19 cellular contexts compared by ENCODE assay signal in the genomic region with DNA sequence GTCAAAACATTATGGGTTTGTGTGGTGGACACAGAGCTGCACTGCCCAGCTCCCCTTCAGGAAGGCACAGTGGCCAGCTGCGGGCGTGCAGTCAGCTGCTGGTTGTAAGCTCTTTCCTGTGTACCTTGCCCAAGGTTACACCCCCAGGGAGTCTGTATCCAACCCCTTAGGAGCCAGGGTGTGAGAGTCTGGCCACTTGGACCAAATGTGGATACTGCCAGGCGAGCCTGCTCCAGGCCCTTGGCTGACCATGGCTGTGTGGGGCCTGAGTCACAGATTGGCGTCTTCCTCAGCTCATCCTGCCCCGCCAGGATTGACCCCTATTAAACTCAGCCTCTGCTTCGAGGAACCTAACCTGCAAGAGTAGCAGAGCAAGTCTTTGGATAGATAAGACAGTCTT. TPM values are rescaled to one million over a fixed set of nuclear protein-coding genes. Genes with fewer than 3 reads are reported as not detected.
DNase-seq lines count a peak whose midpoint lies in the region; ATAC-seq, FAIRE-seq and TF ChIP-seq lines count a peak whose summit lies in the region.
"Had no signal": no experiment of that assay in that cellular context is flagged by ENCODE, and none has a peak within 500 bp of the region (broad histone marks: within the 10 kb centered on the region; RNA-seq: fewer than 3 reads in every experiment).

No MANE protein-coding gene starts in this region.

- no peak overlapping the region for H2BK20ac ChIP-seq in H1 (ENCODE audit: low read length)

- H2AFZ ChIP-seq in H1 (ENCODE audit: low read length), result 0 out of 2 replicates have a peak overlapping the region, but pooled peaks have one; percentile 68

- intact Hi-C loops in spleen (cut with DNase I; ENCODE audit: low total_unique reads), result no loop called here

- H3K27me3 ChIP-seq in H1 (replicated peaks in 1 of 4; ENCODE audit: control insufficient read depth in 3 of 4, extremely low read depth in 1 of 4, insufficient read depth in 3 of 4, low read length in 3 of 4), result no peaks in the 10 kb centered on the region; a peak in 2 of 7 replicates
- no peaks in the 10 kb centered on the region for H3K27me3 ChIP-seq in spleen (replicated peaks in 1 of 7)
- H3K27me3 ChIP-seq: right lobe of liver had no signal

- H3K79me2 ChIP-seq in H1 (ENCODE audit: control insufficient read depth in 1 of 2, insufficient read depth in 2 of 2, low read length in 2 of 2), result no peaks in the 10 kb centered on the region

- H3K9ac ChIP-seq in H1 (replicated peaks in 1 of 4; ENCODE audit: extremely low read depth in 1 of 4, low read depth in 3 of 4, low read length in 3 of 4), result no peak overlapping the region

- no peak overlapping the region for H2BK5ac ChIP-seq in H1 (ENCODE audit: low read depth, low read length)

- 0 out of 3 replicates have a peak overlapping the region, but pooled peaks have one; percentile 33 for H3K4me2 ChIP-seq in A549
- H3K4me2 ChIP-seq in H1 (ENCODE audit: insufficient read depth in 1 of 2, low read depth in 2 of 2, low read length in 2 of 2), result no peak overlapping the region

- POLR2A ChIA-PET in A549 (lab: Yijun Ruan, JAX) (no interaction called here), H1 (lab: Charles Lee; ENCODE audit: partially characterized antibody) (interaction anchor here (0.8 kb wide), 1 partner anchor 10 kb away, joined by 3 read pairs; no protein-coding TSS in a partner anchor)

- no peak overlapping the region for H4K8ac ChIP-seq in H1 (ENCODE audit: extremely low read depth, insufficient read depth, low read length)

- DNase-seq in A549 (ENCODE audit: low read depth in 1 of 2, low spot score in 1 of 2), result no peak
- peak; percentile 81 for DNase-seq in M059J (ENCODE audit: low read depth)
- no peak for DNase-seq in H1 (ENCODE audit: low read depth in 1 of 2, low spot score in 2 of 2)
- peak; percentile 47 for DNase-seq in myocyte (ENCODE audit: low read depth)
- DNase-seq in RPMI8226, result no peak
- DNase-seq in inferior parietal cortex (ENCODE audit: extremely low spot score), result no peak
- no peak for DNase-seq in spleen
- no peak for DNase-seq in T1000 (lab: John Stamatoyannopoulos, UW)
- DNase-seq: activated CD4-positive, alpha-beta T cell treated with anti-CD3 and anti-CD28 coated beads, Interleukin-2, amount 10 ng/mL, durations not matched to agents 24 days and 14 days; activated naive CD8-positive, alpha-beta T cell treated with anti-CD3 and anti-CD28 coated beads, Interleukin-2, amount 10 ng/mL, durations not matched to agents 7 days and 5 days; activated T-cell treated with anti-CD3 and anti-CD28 coated beads, Interleukin-2, amount 50 U/mL, for 24 hours; Caco-2; hippocampal formation; left ventricle myocardium superior; NCI-H187; NCI-H748 treated with DMSO at 0.1 percent for 48 hours; right lobe of liver; stimulated activated CD4-positive, alpha-beta T cell treated with anti-CD3 and anti-CD28 coated beads, Interleukin-4, amount 100 ng/mL, for 4 hours had no signal

- no peaks in the 10 kb centered on the region for H4K20me1 ChIP-seq in H1 (replicated peaks in 1 of 2; ENCODE audit: control insufficient read depth in 1 of 2, insufficient read depth in 2 of 2, low read length in 2 of 2)

- TF ChIP-seq CTCF in A549 (IDR thresholded peaks at IDR 0.05) (no peak), H1 (IDR thresholded peaks at IDR 0.05; ENCODE audit: control extremely low read depth in 1 of 3, insufficient read depth in 1 of 3, low read depth in 1 of 3, low read length in 3 of 3) (no peak), spleen (IDR thresholded peaks at IDR 0.05 in 8 of 11, conservative IDR thresholded peaks at IDR 0.05 in 3 of 11) (no peak)

- no peaks in the 10 kb centered on the region for H3K79me1 ChIP-seq in H1 (ENCODE audit: low read depth, low read length)

- no peak overlapping the region for H4K5ac ChIP-seq in H1 (ENCODE audit: insufficient read length, low read depth, low read length)

- CTCF ChIA-PET in A549 (lab: Yijun Ruan, JAX), result interaction anchor here (0.9 to 1.2 kb wide), 2 partner anchors 12 to 451 kb away, joined by 3 read pairs; no protein-coding TSS in a partner anchor
- CTCF ChIA-PET in H1 (lab: Charles Lee; ENCODE audit: partially characterized antibody), result interaction anchor here (0.9 to 1.2 kb wide), 3 partner anchors 14 to 451 kb away, joined by 5 to 6 read pairs (median 6); no protein-coding TSS in a partner anchor

- 84% methylated on average over 5 of the region's 6 CpGs for WGBS in A549 (ENCODE audit: missing lambda C conversion rate)
- WGBS in H1 (ENCODE audit: extremely low coverage in 1 of 2, insufficient coverage in 1 of 2, insufficient read length in 1 of 2, insufficient replicate concordance in 2 of 2, low coverage in 1 of 2, low lambda C conversion rate in 2 of 2, missing lambda C conversion rate in 1 of 2), 2 experiments, result 84% methylated on average over 6 of the region's 6 CpGs; no CpG with 5 or more reads in 1 of the 2 experiments
- WGBS in spleen, 5 donors, result 67 to 77% (median 72%) methylated on average over 3 to 6 of the region's 6 CpGs

- no peak overlapping the region for H3K4me3 ChIP-seq in A549
- H3K4me3 ChIP-seq in H1 (ENCODE audit: extremely low read depth in 1 of 4, insufficient read depth in 2 of 4, low read depth in 3 of 4, low read length in 4 of 4), result no peak overlapping the region
- H3K4me3 ChIP-seq in spleen, result no peak overlapping the region
- H3K4me3 ChIP-seq: right lobe of liver had no signal

- H3K14ac ChIP-seq in H1 (ENCODE audit: insufficient read length), result no peak overlapping the region

- H3K4me1 ChIP-seq in A549 (peaks cover 12% of the 10 kb centered on the region), H1 (replicated peaks in 1 of 4; ENCODE audit: control insufficient read depth in 3 of 4, insufficient read depth in 4 of 4, low read length in 3 of 4) (peaks cover 0 to 2% (median 0%) of the 10 kb centered on the region in 4 experiments; a peak in 1 of 7 replicates), spleen (peaks cover 0 to 3% (median 0%) of the 10 kb centered on the region in 6 donors)

- no peak overlapping the region for H3K56ac ChIP-seq in H1 (replicated peaks; ENCODE audit: insufficient read length, low read depth, low read length)

- peak overlapping the region; percentile 55 to 59; a peak in 4 of 6 replicates for H3K27ac ChIP-seq in A549
- no peak overlapping the region for H3K27ac ChIP-seq in H1 (ENCODE audit: low read depth, low read length)
- no peak overlapping the region for H3K27ac ChIP-seq in spleen
- H3K27ac ChIP-seq: right lobe of liver had no signal

- TF ChIP-seq RAD21 in A549 (conservative IDR thresholded peaks at IDR 0.05 in 1 of 2, IDR thresholded peaks at IDR 0.05 in 1 of 2) (no peak), H1 (IDR thresholded peaks at IDR 0.05 in 1 of 2, conservative IDR thresholded peaks at IDR 0.05 in 1 of 2; ENCODE audit: low read depth in 2 of 2, low read length in 2 of 2) (no peak)

- no peak overlapping the region for H3K23ac ChIP-seq in H1 (ENCODE audit: insufficient read length)

- no peaks in the 10 kb centered on the region for H3K9me3 ChIP-seq in A549
- H3K9me3 ChIP-seq in H1 (ENCODE audit: insufficient read depth in 2 of 2, low read depth in 1 of 2, low read length in 1 of 2), result peaks cover 7 to 10% of the 10 kb centered on the region in 2 experiments; a peak in 3 of 4 replicates
- H3K9me3 ChIP-seq in spleen, result peaks cover 0 to 18% (median 9%) of the 10 kb centered on the region in 8 donors
- H3K9me3 ChIP-seq: Caco-2, right lobe of liver had no signal

- H3K23me2 ChIP-seq in H1 (ENCODE audit: low read depth, low read length), result no peaks in the 10 kb centered on the region

- H4K91ac ChIP-seq in H1 (replicated peaks; ENCODE audit: insufficient read length, low read length), result no peak overlapping the region

- H2BK12ac ChIP-seq in H1 (ENCODE audit: low read depth, low read length), result no peak overlapping the region

- H3K18ac ChIP-seq in H1 (ENCODE audit: extremely low read depth, low read length), result no peak overlapping the region

- H2BK120ac ChIP-seq in H1 (replicated peaks; ENCODE audit: low read depth, low read length), result no peak overlapping the region

- ATAC-seq in A549, result peak; percentile 31 to 56; a peak in 4 of 6 replicates
- ATAC-seq: left ventricle myocardium superior had no signal

- TF ChIP-seq POLR2A in A549 (IDR thresholded peaks at IDR 0.05; ENCODE audit: low read length) (no peak), H1 (IDR thresholded peaks at IDR 0.05; ENCODE audit: control extremely low read depth in 1 of 2, low read depth in 2 of 2, low read length in 2 of 2) (no peak), spleen (IDR thresholded peaks at IDR 0.05) (no peak)

- no peak for TF ChIP-seq EP300 in A549 (IDR thresholded peaks at IDR 0.05)
- no peak for TF ChIP-seq EP300 in H1 (IDR thresholded peaks at IDR 0.05; ENCODE audit: borderline replicate concordance in 1 of 2, low read depth in 2 of 2, low read length in 2 of 2)

- H3K4ac ChIP-seq in H1 (replicated peaks; ENCODE audit: insufficient read length, low read depth, low read length), result no peak overlapping the region

- H3K36me3 ChIP-seq in H1 (ENCODE audit: control insufficient read depth in 2 of 4, insufficient read depth in 4 of 4, low read length in 3 of 4) (no peaks in the 10 kb centered on the region), spleen (no peaks in the 10 kb centered on the region)
- H3K36me3 ChIP-seq: right lobe of liver had no signal

- no peak overlapping the region for H2BK15ac ChIP-seq in H1 (ENCODE audit: low read length)

- FAIRE-seq in A549 (lab: Jason Lieb, UNC) (no peak), H1 (lab: Jason Lieb, UNC) (no peak)
- FAIRE-seq: H54 had no signal

- no peak overlapping the region for H2AK5ac ChIP-seq in H1 (ENCODE audit: low read depth, low read length)

TF ChIP-seq in H1, 55 proteins besides CTCF, POLR2A, EP300 and RAD21 (continues in another document):
- TF ChIP-seq YY1 (IDR thresholded peaks at IDR 0.05; ENCODE audit: low read depth, low read length), result no peak

RNA-seq across cellular contexts. Expression of gene ABHD5, which starts 56.9 kb away (rescaled TPM):
- polyA plus RNA-seq in A549 (2011; rRNA removed) (17.3 and 17.8 TPM in 2 replicates), A549 (2017; fragmentation: RNase III; extraction: RNeasy Plus Mini Kit Qiagen cat#74134 plus additional on column Dnase treatment) (16.2 to 16.6 TPM (median 16.4 TPM) in 3 replicates), H1 (2011; rRNA removed) (4.8 and 10.5 TPM in 2 replicates), spleen (1 to 10 TPM; 2.6 to 6.0 (median 4.2) TPM)
- 8.2 and 8.9 TPM in 2 replicates for polyA plus RNA-seq in A549 (2012; cell fraction: cytosol; rRNA removed)
- polyA plus RNA-seq in A549 (2012; cell fraction: nucleus; rRNA removed), result 4.3 and 7.7 TPM in 2 replicates
- polyA minus RNA-seq in A549 (2011; rRNA and poly(A)+ RNA removed), result 12.0 and 12.4 TPM in 2 replicates
- total RNA-seq in M059J (2014; rRNA removed; shearing (Covaris generic)), result 22.2 and 27.7 TPM in 2 replicates
- 16.4 and 17.9 TPM in 2 replicates for total RNA-seq in H1 (2021; fragmentation: NEBNext Ultra II Directional; extraction: Animal tissue kit (Norgen Biotek cat#: 25700))
- polyA plus RNA-seq in H1 (2011; cell fraction: cytosol; rRNA removed), result 9.6 TPM
- polyA plus RNA-seq in H1 (2011; cell fraction: nucleus; rRNA removed), result 5.4 TPM
- polyA plus RNA-seq in H1 (2012, experiment 1 of 2), result 13.6 to 20.7 TPM (median 16.6 TPM) in 4 replicates
- 2.8 TPM for polyA plus RNA-seq in H1 (2012, experiment 2 of 2)
- polyA plus RNA-seq in H1 (2013, experiment 1 of 2), result 8.1 TPM
- 7.6 TPM for polyA plus RNA-seq in H1 (2013, experiment 2 of 2)
- 16.2 and 29.8 TPM in 2 replicates for polyA minus RNA-seq in H1 (2011; rRNA and poly(A)+ RNA removed)
- 9.0 TPM for polyA minus RNA-seq in H1 (2011; cell fraction: cytosol; rRNA and poly(A)+ RNA removed)
- polyA minus RNA-seq in H1 (2011; cell fraction: nucleus; rRNA and poly(A)+ RNA removed), result 20.3 TPM
- total RNA-seq in myocyte (26.9 and 28.3 TPM in 2 replicates), spleen (10 to 100 TPM; 14.4 to 44.8 (median 26.2) TPM)
- 17.0 TPM for polyA plus RNA-seq in myocyte (2012)

Comparison
In these comparisons a context has a peak if more than half of its experiments do, and no peak if none do; other contexts are left out.
1. DNase-seq: peak in M059J (single experiment) and myocyte (single experiment); none in A549 (0 of 2), H1 (0 of 2), RPMI8226 (single experiment), inferior parietal cortex (single experiment), spleen (single experiment) and T1000 (single experiment).
2. H3K27ac ChIP-seq: peak in A549 (2 of 2); none in H1 (single experiment) and spleen (0 of 8).